ENCODE assay signal across 14 cellular contexts in the genomic region with DNA sequence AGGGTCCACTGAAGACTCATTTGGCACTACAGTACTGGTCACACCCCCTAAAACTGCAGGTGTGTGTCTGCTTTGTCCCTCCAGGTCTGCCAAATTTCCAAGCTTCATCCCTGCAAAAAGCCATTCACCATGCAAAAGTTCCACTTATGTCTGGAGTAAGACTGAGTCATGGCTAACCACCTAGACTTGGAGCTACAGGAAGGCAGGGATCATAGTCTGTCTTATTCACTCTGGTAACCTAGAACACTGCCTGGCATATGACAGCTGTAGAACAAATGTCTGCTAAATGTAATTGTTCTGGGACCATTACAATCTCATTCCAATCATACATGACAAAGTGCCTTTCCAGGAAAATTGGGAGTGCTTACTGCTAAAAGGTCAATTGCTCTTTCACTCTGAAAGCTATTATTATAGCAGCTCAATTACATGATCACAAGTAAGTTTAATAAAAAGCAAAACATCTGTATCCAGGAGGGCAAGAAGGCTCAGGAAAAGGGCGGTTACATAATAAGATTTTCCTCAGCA.
DNase-seq lines count a peak whose midpoint lies in the region; ATAC-seq, FAIRE-seq and TF ChIP-seq lines count a peak whose summit lies in the region.
"Had no signal": no experiment of that assay in that cellular context is flagged by ENCODE, and none has a peak within 500 bp of the region (broad histone marks: within the 10 kb centered on the region; RNA-seq: fewer than 3 reads in every experiment).

No MANE protein-coding gene starts in this region.

- H3K4me3 ChIP-seq in A673 (ENCODE audit: low read depth, low read length, poor library complexity, severe bottlenecking) (no peak overlapping the region), astrocyte (ENCODE audit: insufficient read depth, low read depth, low read length) (no peak overlapping the region), thyroid gland (replicated peaks in 1 of 3) (no peak overlapping the region)
- H3K4me3 ChIP-seq: right atrium auricular region, SK-N-MC, stomach, uterus had no signal

- H2AFZ ChIP-seq in astrocyte (ENCODE audit: low read depth, low read length), result no peak overlapping the region

- no peak overlapping the region for H3K9ac ChIP-seq in astrocyte (ENCODE audit: low read length)

- no peak overlapping the region for H3K4me2 ChIP-seq in astrocyte (ENCODE audit: low read length)

- H3K4me1 Mint-ChIP-seq in HFFc6 (ENCODE audit: low read depth) (peaks cover 29% of the 10 kb centered on the region), astrocyte (ENCODE audit: low read depth, unreplicated experiment) (peaks cover 20% of the 10 kb centered on the region)

- no peak for TF ChIP-seq POLR2A in thyroid gland (IDR thresholded peaks at IDR 0.05)

- H3K27me3 Mint-ChIP-seq in HFFc6 (ENCODE audit: insufficient read depth) (peaks cover 1% of the 10 kb centered on the region; the same call in 1 of the 2 replicates), astrocyte (ENCODE audit: low read depth, unreplicated experiment) (no peaks in the 10 kb centered on the region)
- H3K27me3 Mint-ChIP-seq: activated naive CD8-positive, alpha-beta T cell treated with anti-CD3 and anti-CD28 coated beads for 36 hours had no signal

- H3K27ac ChIP-seq in A673 (ENCODE audit: low read depth, low read length, poor library complexity, severe bottlenecking) (peak overlapping the region; percentile 2), astrocyte (ENCODE audit: low read depth, low read length) (no peak overlapping the region), thyroid gland (no peak overlapping the region)
- H3K27ac ChIP-seq: right atrium auricular region, SK-N-MC, stomach had no signal

- H3K4me3 Mint-ChIP-seq in HFFc6, result no peak overlapping the region; the same call in 1 of the 2 replicates
- H3K4me3 Mint-ChIP-seq in astrocyte (ENCODE audit: unreplicated experiment), result no peak overlapping the region
- H3K4me3 Mint-ChIP-seq: activated naive CD8-positive, alpha-beta T cell treated with anti-CD3 and anti-CD28 coated beads for 36 hours had no signal

- no peak for FAIRE-seq in astrocyte (lab: Jason Lieb, UNC)

- BruUV-seq in A673 (replicated peaks; lab: Mats Ljungman, UMichigan), result TSS peak; percentile 11

- TF ChIP-seq CTCF in A673 (conservative IDR thresholded peaks at IDR 0.05; ENCODE audit: low read depth, low read length) (no peak), HFFc6 (IDR thresholded peaks at IDR 0.05) (no peak), astrocyte (IDR thresholded peaks at IDR 0.05; ENCODE audit: insufficient read depth, low read depth, low read length) (no peak), thyroid gland (IDR thresholded peaks at IDR 0.05) (no peak)

- DNase-seq in A673 (ENCODE audit: low spot score) (no peak), HFFc6 (peak; percentile 32), astrocyte (ENCODE audit: low read depth) (peak; percentile 48), kidney glomerular epithelial cell (lab: John Stamatoyannopoulos, UW) (peak; percentile 13), CD1c-positive myeloid dendritic cell (ENCODE audit: extremely low spot score) (no peak), NCI-H526 (lab: John Stamatoyannopoulos, UW) (no peak), thyroid gland (no peak)
- DNase-seq: NCI-H1436 treated with DMSO at 0.1 percent for 48 hours, stomach, uterus had no signal

- no peaks in the 10 kb centered on the region for H3K9me3 ChIP-seq in A673 (ENCODE audit: low read depth, low read length, poor library complexity, severe bottlenecking)
- no peaks in the 10 kb centered on the region for H3K9me3 ChIP-seq in astrocyte (ENCODE audit: insufficient read depth, low read depth, low read length)
- H3K9me3 ChIP-seq in thyroid gland, result no peaks in the 10 kb centered on the region
- H3K9me3 ChIP-seq: right atrium auricular region, stomach, uterus had no signal

- POLR2A ChIA-PET in A673 (lab: Charles Lee; ENCODE audit: low non-redundant PET), result interaction anchor here (0.6 kb wide), 1 partner anchor 1218 kb away, joined by 8 read pairs; no protein-coding TSS in a partner anchor

- CTCF ChIA-PET in A673 (lab: Charles Lee), result interaction anchor here (0.5 to 2.1 kb wide), 26 partner anchors 8 to 138 kb away, joined by 3 to 23 read pairs (median 4); no protein-coding TSS in a partner anchor

- ATAC-seq in HG03520 (IDR thresholded peaks at IDR 0.05; ENCODE audit: unreplicated experiment), result no peak

- H3K36me3 ChIP-seq in A673 (ENCODE audit: insufficient read depth, low read length, poor library complexity, severe bottlenecking) (peaks cover 9% of the 10 kb centered on the region), astrocyte (ENCODE audit: insufficient read depth, low read length) (peaks cover 3% of the 10 kb centered on the region), thyroid gland (no peaks in the 10 kb centered on the region)
- H3K36me3 ChIP-seq: right atrium auricular region, uterus had no signal

- no peaks in the 10 kb centered on the region for H3K9me3 Mint-ChIP-seq in HFFc6
- H3K9me3 Mint-ChIP-seq in astrocyte (ENCODE audit: unreplicated experiment), result no peaks in the 10 kb centered on the region
- H3K9me3 Mint-ChIP-seq: activated naive CD8-positive, alpha-beta T cell treated with anti-CD3 and anti-CD28 coated beads for 36 hours had no signal

- H3K36me3 Mint-ChIP-seq in HFFc6 (ENCODE audit: low read depth) (0 out of 2 replicates have a peak, but pooled peaks cover 4% of the 10 kb centered on the region), astrocyte (ENCODE audit: low read depth, unreplicated experiment) (peaks cover 2% of the 10 kb centered on the region)

- H3K27ac Mint-ChIP-seq in HFFc6, result no peak overlapping the region
- H3K27ac Mint-ChIP-seq in astrocyte (ENCODE audit: unreplicated experiment), result no peak overlapping the region
- H3K27ac Mint-ChIP-seq: activated naive CD8-positive, alpha-beta T cell treated with anti-CD3 and anti-CD28 coated beads for 36 hours had no signal

- 92 to 97% methylated on average over 1 of the region's 1 CpG for WGBS in thyroid gland, 2 donors

- H3K27me3 ChIP-seq in A673 (replicated peaks; ENCODE audit: insufficient read depth, low read depth, low read length, poor library complexity), result no peaks in the 10 kb centered on the region
- H3K27me3 ChIP-seq in astrocyte (ENCODE audit: insufficient read depth, low read length), result no peaks in the 10 kb centered on the region
- no peaks in the 10 kb centered on the region for H3K27me3 ChIP-seq in thyroid gland
- H3K27me3 ChIP-seq: right atrium auricular region, stomach, uterus had no signal

- H3K4me1 ChIP-seq in A673 (ENCODE audit: insufficient read depth, low read length, poor library complexity, severe bottlenecking) (peaks cover 62% of the 10 kb centered on the region), astrocyte (ENCODE audit: insufficient read depth, low read length) (peaks cover 6% of the 10 kb centered on the region), thyroid gland (peaks cover 5 to 23% of the 10 kb centered on the region in 2 donors)

- H3K79me2 ChIP-seq in astrocyte (ENCODE audit: insufficient read depth, low read length), result no peaks in the 10 kb centered on the region

- intact Hi-C loops in A673 (cut with micrococcal nuclease; ENCODE audit: unreplicated experiment), result loop anchor here (1.0 to 2.0 kb wide), 2 partner anchors 39 to 46 kb away; no protein-coding TSS in a partner anchor
- intact Hi-C loops in thyroid gland (cut with DNase I), result no loop called here

- peaks cover 36% of the 10 kb centered on the region for H4K20me1 ChIP-seq in astrocyte (ENCODE audit: insufficient read depth, low read length)

Comparison
In these comparisons a context has a peak if more than half of its experiments do, and no peak if none do; other contexts are left out.
1. DNase-seq: peak in HFFc6 (single experiment), astrocyte (single experiment) and kidney glomerular epithelial cell (single experiment); none in A673 (single experiment), CD1c-positive myeloid dendritic cell (single experiment), NCI-H526 (0 of 2) and thyroid gland (0 of 2).